In genomic region chrX:24985120-24985519, GRCh38 we compare ENCODE assay signal across 21 cellular contexts. TPM values are rescaled to one million over a fixed set of nuclear protein-coding genes. Genes with fewer than 3 reads are reported as not detected.
DNase-seq lines count a peak whose midpoint lies in the region; ATAC-seq, FAIRE-seq and TF ChIP-seq lines count a peak whose summit lies in the region.
"Had no signal": no experiment of that assay in that cellular context is flagged by ENCODE, and none has a peak within 500 bp of the region (broad histone marks: within the 10 kb centered on the region; RNA-seq: fewer than 3 reads in every experiment).

No MANE protein-coding gene starts in this region.

- no peak overlapping the region for H3K4me2 ChIP-seq in GM12878 (ENCODE audit: control insufficient read depth, insufficient read depth)
- H3K4me2 ChIP-seq: BLaER1 had no signal

- H4K20me1 ChIP-seq in GM12878 (ENCODE audit: control insufficient read depth, insufficient read depth): no peaks in the 10 kb centered on the region

- no peaks in the 10 kb centered on the region for H3K9me3 Mint-ChIP-seq in neural crest cell
- H3K9me3 Mint-ChIP-seq: CD4-positive, CD25-positive, alpha-beta regulatory T cell had no signal

- SMC1A ChIA-PET in GM12878 (lab: Charles Lee; ENCODE audit: uncharacterized antibody, unreplicated experiment): interaction anchor here (1.0 kb wide), 1 partner anchor 9 kb away, joined by 3 read pairs; no protein-coding TSS in a partner anchor

- TF ChIP-seq CTCF in GM12878 (IDR thresholded peaks at IDR 0.05 in 2 of 3, conservative IDR thresholded peaks at IDR 0.05 in 1 of 3; ENCODE audit: control insufficient read depth in 2 of 3, extremely low read depth in 1 of 3, insufficient read depth in 1 of 3, low read depth in 3 of 3, low read length in 3 of 3) (no peak), neural crest cell (conservative IDR thresholded peaks at IDR 0.05) (no peak)

- H3K4me3 ChIP-seq in GM12878: no peak overlapping the region
- H3K4me3 ChIP-seq in right cardiac atrium (ENCODE audit: low read length): no peak overlapping the region
- H3K4me3 ChIP-seq: BLaER1 had no signal

- H3K79me2 ChIP-seq in GM12878 (ENCODE audit: control insufficient read depth, insufficient read depth, low read length): no peaks in the 10 kb centered on the region

- no peak for FAIRE-seq in GM12878 (lab: Jason Lieb, UNC)
- FAIRE-seq: A204.1, D721Med, GM19239 had no signal

- in situ Hi-C loops in GM12878 (cut with MboI): no loop called here

- H3K36me3 Mint-ChIP-seq in neural crest cell (ENCODE audit: low read depth): peaks cover 14% of the 10 kb centered on the region

- ATAC-seq in GM12878: no peak
- ATAC-seq in right cardiac atrium: no peak
- no peak for ATAC-seq in HG02884 (IDR thresholded peaks at IDR 0.05; ENCODE audit: unreplicated experiment)

- POLR2A ChIA-PET in GM12878 (lab: Charles Lee): no interaction called here

- H3K27me3 ChIP-seq in GM12878 (replicated peaks in 1 of 2; ENCODE audit: control insufficient read depth in 2 of 2, insufficient read depth in 2 of 2, low read length in 1 of 2) (no peaks in the 10 kb centered on the region), right cardiac atrium (ENCODE audit: control insufficient read depth, insufficient read depth) (no peaks in the 10 kb centered on the region)
- H3K27me3 ChIP-seq: BE2C had no signal

- no TSS peak for BruUV-seq in GM12878 (replicated peaks; lab: Mats Ljungman, UMichigan)

- WGBS in GM12878 (ENCODE audit: insufficient coverage, insufficient replicate concordance, low lambda C conversion rate, missing lambda C conversion rate): 36% methylated on average over 1 of the region's 1 CpG
- 97% methylated on average over 1 of the region's 1 CpG for WGBS in right cardiac atrium

- no peaks in the 10 kb centered on the region for H3K27me3 Mint-ChIP-seq in neural crest cell (ENCODE audit: low read depth)
- H3K27me3 Mint-ChIP-seq: CD4-positive, alpha-beta memory T cell; CD4-positive, CD25-positive, alpha-beta regulatory T cell had no signal

- peaks cover 6% of the 10 kb centered on the region for H3K4me1 Mint-ChIP-seq in neural crest cell
- H3K4me1 Mint-ChIP-seq: CD14-positive monocyte; CD4-positive, alpha-beta memory T cell; CD4-positive, CD25-positive, alpha-beta regulatory T cell had no signal

- no peak overlapping the region for H3K4me3 Mint-ChIP-seq in neural crest cell
- H3K4me3 Mint-ChIP-seq: CD14-positive monocyte; CD4-positive, alpha-beta memory T cell; CD4-positive, CD25-positive, alpha-beta regulatory T cell had no signal

- no peak overlapping the region for H2AFZ ChIP-seq in GM12878 (ENCODE audit: control insufficient read depth, low read depth, low read length)

- no peak overlapping the region for H3K9ac ChIP-seq in GM12878 (ENCODE audit: control insufficient read depth, insufficient read depth, low read length)
- H3K9ac ChIP-seq: BLaER1 had no signal

- no peak overlapping the region for H3K27ac ChIP-seq in GM12878 (ENCODE audit: control insufficient read depth, insufficient read depth)
- no peak overlapping the region for H3K27ac ChIP-seq in right cardiac atrium (ENCODE audit: low read length)
- H3K27ac ChIP-seq: BLaER1 had no signal

- intact Hi-C loops in GM12878 (cut with micrococcal nuclease; ENCODE audit: unreplicated experiment) (no loop called here), right cardiac atrium (cut with DNase I) (no loop called here)

- DNase-seq in GM12878 (ENCODE audit: low read depth, low spot score): no peak
- no peak for DNase-seq in neural crest cell (ENCODE audit: low read depth, low spot score)
- DNase-seq in right cardiac atrium: no peak
- DNase-seq in cerebellar nuclear complex (lab: John Stamatoyannopoulos, UW): no peak
- DNase-seq: 8988T; ACHN; BE2C; C1 segment of cervical spinal cord; Caco-2; Calu3; CD4-positive, alpha-beta memory T cell; CD4-positive, CD25-positive, alpha-beta regulatory T cell; DMS79 treated with DMSO at 0.1 percent for 48 hours; GF-D8 had no signal

- H3K9me3 ChIP-seq in GM12878 (replicated peaks; ENCODE audit: control insufficient read depth, insufficient read depth, low read length) (no peaks in the 10 kb centered on the region), right cardiac atrium (ENCODE audit: control insufficient read depth, low read length) (no peaks in the 10 kb centered on the region)
- H3K9me3 ChIP-seq: BE2C, BLaER1, Caco-2 had no signal

- RAD21 ChIA-PET in GM12878 (lab: Charles Lee; ENCODE audit: unreplicated experiment): no interaction called here

- no peaks in the 10 kb centered on the region for H3K36me3 ChIP-seq in GM12878 (ENCODE audit: control insufficient read depth in 2 of 2, insufficient read depth in 2 of 2, low read length in 1 of 2)
- H3K36me3 ChIP-seq: BE2C had no signal

- H3K4me1 ChIP-seq in GM12878 (ENCODE audit: control insufficient read depth, insufficient read depth, low read length) (no peaks in the 10 kb centered on the region), right cardiac atrium (ENCODE audit: control insufficient read depth, insufficient read depth, low read length) (no peaks in the 10 kb centered on the region)
- H3K4me1 ChIP-seq: BLaER1, Caco-2 had no signal

- H3K27ac Mint-ChIP-seq in neural crest cell (ENCODE audit: unreplicated experiment): peak overlapping the region; percentile 19
- H3K27ac Mint-ChIP-seq: CD14-positive monocyte; CD4-positive, alpha-beta memory T cell; CD4-positive, CD25-positive, alpha-beta regulatory T cell had no signal

- no peak for TF ChIP-seq POLR2A in GM12878 (IDR thresholded peaks at IDR 0.05; ENCODE audit: low read depth, low read length)

- CTCF ChIA-PET in GM12878 (lab: Yijun Ruan, JAX): interaction anchor here (1.7 kb wide), 1 partner anchor 146 kb away, joined by 4 read pairs; no protein-coding TSS in a partner anchor

- TF ChIP-seq RAD21 in GM12878 (IDR thresholded peaks at IDR 0.05; ENCODE audit: insufficient read depth, low read depth, low read length): no peak

- TF ChIP-seq EP300 in GM12878 (IDR thresholded peaks at IDR 0.05; ENCODE audit: borderline replicate concordance in 1 of 2, control insufficient read depth in 1 of 2, low read depth in 2 of 2, low read length in 2 of 2): no peak

TF ChIP-seq in GM12878, 131 proteins besides CTCF, POLR2A, EP300 and RAD21 (continues in another document):
- TF ChIP-seq, protein P1, sequence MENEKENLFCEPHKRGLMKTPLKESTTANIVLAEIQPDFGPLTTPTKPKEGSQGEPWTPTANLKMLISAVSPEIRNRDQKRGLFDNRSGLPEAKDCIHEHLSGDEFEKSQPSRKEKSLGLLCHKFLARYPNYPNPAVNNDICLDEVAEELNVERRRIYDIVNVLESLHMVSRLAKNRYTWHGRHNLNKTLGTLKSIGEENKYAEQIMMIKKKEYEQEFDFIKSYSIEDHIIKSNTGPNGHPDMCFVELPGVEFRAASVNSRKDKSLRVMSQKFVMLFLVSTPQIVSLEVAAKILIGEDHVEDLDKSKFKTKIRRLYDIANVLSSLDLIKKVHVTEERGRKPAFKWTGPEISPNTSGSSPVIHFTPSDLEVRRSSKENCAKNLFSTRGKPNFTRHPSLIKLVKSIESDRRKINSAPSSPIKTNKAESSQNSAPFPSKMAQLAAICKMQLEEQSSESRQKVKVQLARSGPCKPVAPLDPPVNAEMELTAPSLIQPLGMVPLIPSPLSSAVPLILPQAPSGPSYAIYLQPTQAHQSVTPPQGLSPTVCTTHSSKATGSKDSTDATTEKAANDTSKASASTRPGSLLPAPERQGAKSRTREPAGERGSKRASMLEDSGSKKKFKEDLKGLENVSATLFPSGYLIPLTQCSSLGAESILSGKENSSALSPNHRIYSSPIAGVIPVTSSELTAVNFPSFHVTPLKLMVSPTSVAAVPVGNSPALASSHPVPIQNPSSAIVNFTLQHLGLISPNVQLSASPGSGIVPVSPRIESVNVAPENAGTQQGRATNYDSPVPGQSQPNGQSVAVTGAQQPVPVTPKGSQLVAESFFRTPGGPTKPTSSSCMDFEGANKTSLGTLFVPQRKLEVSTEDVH (IDR thresholded peaks at IDR 0.05; ENCODE audit: low read depth, partially characterized antibody): no peak
- TF ChIP-seq BCL11A (IDR thresholded peaks at IDR 0.05; ENCODE audit: low read depth, low read length): no peak

RNA-seq across cellular contexts. Expression of gene ARX, which starts 30.6 kb away (rescaled TPM):
- not detected in 2 replicates for total RNA-seq in GM12878 (2013; cell fraction: nucleolus; rRNA removed)
- not detected in 2 replicates for total RNA-seq in GM12878 (2014; rRNA removed)
- not detected in 2 replicates for total RNA-seq in GM12878 (2014; rRNA removed; fragmentation: Illumina TruSeq; extraction: Trizol)
- total RNA-seq in GM12878 (2021): not detected in 2 replicates
- polyA plus RNA-seq in GM12878 (2011; ENCODE audit: low read depth): not detected
- not detected in 2 replicates for polyA plus RNA-seq in GM12878 (2011; rRNA removed)
- not detected in 2 replicates for polyA plus RNA-seq in GM12878 (2011; cell fraction: cytosol; rRNA removed)
- polyA plus RNA-seq in GM12878 (2011; cell fraction: nucleus; rRNA removed): not detected in 2 replicates
- not detected in 2 replicates for polyA plus RNA-seq in GM12878 (2012)
- not detected in 2 replicates for polyA plus RNA-seq in GM12878 (2014; fragmentation: Illumina TruSeq; extraction: Trizol)
- not detected for polyA plus RNA-seq in GM12878 (2014; fragmentation: Nextera tagmentation; extraction: Ambion mirVana)
- 0.03 TPM in 1 of 2 replicates, not detected in the other for polyA plus RNA-seq in GM12878 (2014; rRNA removed)
- not detected for polyA plus RNA-seq in GM12878 (2016; fragmentation: Nextera tagmentation; extraction: Ambion mirVana)
- not detected in 2 replicates for polyA minus RNA-seq in GM12878 (2011; rRNA and poly(A)+ RNA removed)
- not detected in 2 replicates for polyA minus RNA-seq in GM12878 (2011; cell fraction: cytosol; rRNA and poly(A)+ RNA removed)
- polyA minus RNA-seq in GM12878 (2011; cell fraction: nucleus; rRNA and poly(A)+ RNA removed): not detected in 2 replicates
- 0.16 and 0.20 TPM in 2 replicates for total RNA-seq in neural crest cell
- total RNA-seq in right cardiac atrium: not detected
- not detected for polyA plus RNA-seq in right cardiac atrium
- total RNA-seq: Calu3; CD4-positive, alpha-beta memory T cell; CD4-positive, CD25-positive, alpha-beta regulatory T cell had no signal
- polyA plus RNA-seq: AG04450; CD14-positive monocyte; CD4-positive, alpha-beta memory T cell; CD4-positive, CD25-positive, alpha-beta regulatory T cell had no signal
